10 cellular contexts compared by ENCODE assay signal in genomic region chr2:131040661-131041401, GRCh38. TPM values are rescaled to one million over a fixed set of nuclear protein-coding genes. Genes with fewer than 3 reads are reported as not detected.
DNase-seq lines count a peak whose midpoint lies in the region; ATAC-seq and TF ChIP-seq lines count a peak whose summit lies in the region.
"Had no signal": no experiment of that assay in that cellular context is flagged by ENCODE, and none has a peak within 500 bp of the region (broad histone marks: within the 10 kb centered on the region; RNA-seq: fewer than 3 reads in every experiment).

No MANE protein-coding gene starts in this region.

- peak overlapping the region; percentile 12 for H3K4me3 Mint-ChIP-seq in activated CD4-positive, alpha-beta T cell treated with anti-CD3 and anti-CD28 coated beads, Interleukin-2, amount 10 ng/mL, durations not matched to agents 24 days and 14 days
- peak overlapping the region; percentile 9 for H3K4me3 Mint-ChIP-seq in activated T-helper 2 cell treated with anti-CD3 and anti-CD28 coated beads, Interferon-gamma antibody, Interleukin-2, Interleukin-4, amounts not matched to agents 10 μg/mL and 5 μg/mL and 100 μg/mL, durations not matched to agents 14 hours and 24 hours and 36 hours (ENCODE audit: low read depth)

- no peak overlapping the region for H3K27ac Mint-ChIP-seq in activated CD4-positive, alpha-beta T cell treated with anti-CD3 and anti-CD28 coated beads, Interleukin-2, amount 10 ng/mL, durations not matched to agents 24 days and 14 days
- no peak overlapping the region for H3K27ac Mint-ChIP-seq in activated T-helper 2 cell treated with anti-CD3 and anti-CD28 coated beads, Interferon-gamma antibody, Interleukin-2, Interleukin-4, amounts not matched to agents 10 μg/mL and 5 μg/mL and 100 μg/mL, durations not matched to agents 14 hours and 24 hours and 36 hours

- peak in 1 of 5 experiments; percentile 10 for TF ChIP-seq CTCF in tibial nerve (IDR thresholded peaks at IDR 0.05)

- H3K4me1 Mint-ChIP-seq in activated CD4-positive, alpha-beta T cell treated with anti-CD3 and anti-CD28 coated beads, Interleukin-2, amount 10 ng/mL, durations not matched to agents 24 days and 14 days = peaks cover 15% of the 10 kb centered on the region
- peaks cover 15% of the 10 kb centered on the region for H3K4me1 Mint-ChIP-seq in activated T-helper 2 cell treated with anti-CD3 and anti-CD28 coated beads, Interferon-gamma antibody, Interleukin-2, Interleukin-4, amounts not matched to agents 10 μg/mL and 5 μg/mL and 100 μg/mL, durations not matched to agents 14 hours and 24 hours and 36 hours (ENCODE audit: low read depth)

- intact Hi-C loops in activated CD4-positive, alpha-beta T cell treated with anti-CD3 and anti-CD28 coated beads, Interleukin-2, amount 10 ng/mL, durations not matched to agents 24 days and 14 days (cut with micrococcal nuclease) = no loop called here
- intact Hi-C loops in activated T-helper 2 cell treated with anti-CD3 and anti-CD28 coated beads, Interferon-gamma antibody, Interleukin-2, Interleukin-4, amounts not matched to agents 10 μg/mL and 5 μg/mL and 100 μg/mL, durations not matched to agents 14 hours and 24 hours and 36 hours (cut with micrococcal nuclease) = no loop called here
- intact Hi-C loops in sciatic nerve (cut with DNase I) = no loop called here

- TF ChIP-seq POLR2A in tibial nerve (IDR thresholded peaks at IDR 0.05) = no peak

- no peaks in the 10 kb centered on the region for H3K9me3 Mint-ChIP-seq in activated CD4-positive, alpha-beta T cell treated with anti-CD3 and anti-CD28 coated beads, Interleukin-2, amount 10 ng/mL, durations not matched to agents 24 days and 14 days
- no peaks in the 10 kb centered on the region for H3K9me3 Mint-ChIP-seq in activated T-helper 2 cell treated with anti-CD3 and anti-CD28 coated beads, Interferon-gamma antibody, Interleukin-2, Interleukin-4, amounts not matched to agents 10 μg/mL and 5 μg/mL and 100 μg/mL, durations not matched to agents 14 hours and 24 hours and 36 hours

- DNase-seq in activated CD4-positive, alpha-beta T cell treated with anti-CD3 and anti-CD28 coated beads, Interleukin-2, amount 10 ng/mL, durations not matched to agents 24 days and 14 days = no peak
- no peak for DNase-seq in activated CD4-positive, alpha-beta T cell treated with anti-CD3 and anti-CD28 coated beads for 48 hours
- DNase-seq in activated T-helper 2 cell treated with anti-CD3 and anti-CD28 coated beads, Interferon-gamma antibody, Interleukin-2, Interleukin-4, amounts not matched to agents 10 μg/mL and 5 μg/mL and 100 μg/mL, durations not matched to agents 14 hours and 24 hours and 36 hours (ENCODE audit: low spot score) = no peak
- DNase-seq in hepatic stellate cell (ENCODE audit: low spot score) (peak; percentile 49), sciatic nerve (ENCODE audit: low spot score) (peak; percentile 46), tibial nerve (ENCODE audit: low spot score in 2 of 2) (no peak)
- DNase-seq: amniotic stem cell, T-helper 9 cell had no signal

- peaks cover 0 to 5% (median 0%) of the 10 kb centered on the region in 4 donors for H3K4me1 ChIP-seq in tibial nerve

- H3K36me3 Mint-ChIP-seq in activated CD4-positive, alpha-beta T cell treated with anti-CD3 and anti-CD28 coated beads, Interleukin-2, amount 10 ng/mL, durations not matched to agents 24 days and 14 days (ENCODE audit: low read depth) = no peaks in the 10 kb centered on the region
- no peaks in the 10 kb centered on the region for H3K36me3 Mint-ChIP-seq in activated T-helper 2 cell treated with anti-CD3 and anti-CD28 coated beads, Interferon-gamma antibody, Interleukin-2, Interleukin-4, amounts not matched to agents 10 μg/mL and 5 μg/mL and 100 μg/mL, durations not matched to agents 14 hours and 24 hours and 36 hours (ENCODE audit: low read depth)

- no peaks in the 10 kb centered on the region for H3K9me3 ChIP-seq in tibial nerve

- H3K27me3 ChIP-seq in tibial nerve = no peaks in the 10 kb centered on the region

- H3K4me3 ChIP-seq in tibial nerve = no peak overlapping the region

- no peak overlapping the region for H3K27ac ChIP-seq in tibial nerve

- ATAC-seq in sciatic nerve (no peak), esophagus mucosa (no peak), GM21526 (IDR thresholded peaks at IDR 0.05; ENCODE audit: low FRiP score, unreplicated experiment) (no peak)

- no peak for TF ChIP-seq EP300 in tibial nerve (IDR thresholded peaks at IDR 0.05)

- WGBS in tibial nerve, 2 donors = 62 to 66% methylated on average over 17 to 22 of the region's 23 CpGs

- H3K36me3 ChIP-seq in tibial nerve = peaks cover 0 to 46% (median 0%) of the 10 kb centered on the region in 3 donors

- H3K27me3 Mint-ChIP-seq in activated CD4-positive, alpha-beta T cell treated with anti-CD3 and anti-CD28 coated beads, Interleukin-2, amount 10 ng/mL, durations not matched to agents 24 days and 14 days = peaks cover 16% of the 10 kb centered on the region
- peaks cover 29% of the 10 kb centered on the region for H3K27me3 Mint-ChIP-seq in activated T-helper 2 cell treated with anti-CD3 and anti-CD28 coated beads, Interferon-gamma antibody, Interleukin-2, Interleukin-4, amounts not matched to agents 10 μg/mL and 5 μg/mL and 100 μg/mL, durations not matched to agents 14 hours and 24 hours and 36 hours (ENCODE audit: low read depth)

RNA-seq across cellular contexts. Expression of gene FAM168B, which starts 52.4 kb away (rescaled TPM):
- 82.3 and 85.6 TPM in 2 replicates for total RNA-seq in activated CD4-positive, alpha-beta T cell treated with anti-CD3 and anti-CD28 coated beads, Interleukin-2, amount 10 ng/mL, durations not matched to agents 24 days and 14 days
- 69.0 and 70.3 TPM in 2 replicates for total RNA-seq in activated T-helper 2 cell treated with anti-CD3 and anti-CD28 coated beads, Interferon-gamma antibody, Interleukin-2, Interleukin-4, amounts not matched to agents 10 μg/mL and 5 μg/mL and 100 μg/mL, durations not matched to agents 14 hours and 24 hours and 36 hours
- total RNA-seq in sciatic nerve (88.0 TPM), tibial nerve (100 to 1,000 TPM in 3 of 4 donors, 10 to 100 TPM in 1; 96.0 to 115 (median 107) TPM), esophagus mucosa (42.9 TPM)

Comparison
In these comparisons a context has a peak if more than half of its experiments do, and no peak if none do; other contexts are left out.
1. DNase-seq: peak in hepatic stellate cell (single experiment) and sciatic nerve (single experiment); none in activated CD4-positive, alpha-beta T cell treated with anti-CD3 and anti-CD28 coated beads, Interleukin-2, amount 10 ng/mL, durations not matched to agents 24 days and 14 days (single experiment), activated CD4-positive, alpha-beta T cell treated with anti-CD3 and anti-CD28 coated beads for 48 hours (single experiment), activated T-helper 2 cell treated with anti-CD3 and anti-CD28 coated beads, Interferon-gamma antibody, Interleukin-2, Interleukin-4, amounts not matched to agents 10 μg/mL and 5 μg/mL and 100 μg/mL, durations not matched to agents 14 hours and 24 hours and 36 hours (single experiment) and tibial nerve (0 of 2).